Comparison of ENCODE assay signal across 8 cellular contexts in genomic region chr1:61253059-61253735, GRCh38.
DNase-seq lines count a peak whose midpoint lies in the region; ATAC-seq, FAIRE-seq and TF ChIP-seq lines count a peak whose summit lies in the region.

No MANE protein-coding gene starts in this region.

- H3K4me3 ChIP-seq in epithelial cell of esophagus (ENCODE audit: low read length) (no peak overlapping the region), pancreas (no peak overlapping the region)

- H3K4me1 ChIP-seq in pancreas: peaks cover 0 to 22% (median 18%) of the 10 kb centered on the region in 3 donors

- no peak for FAIRE-seq in pancreas (lab: Jason Lieb, UNC)

- H3K9me3 ChIP-seq in pancreas: no peaks in the 10 kb centered on the region

- ATAC-seq in GM18867 (IDR thresholded peaks at IDR 0.05; ENCODE audit: unreplicated experiment) (peak; percentile 89), pancreas (peak; percentile 82 to 89 (median 88)), HG03378 (IDR thresholded peaks at IDR 0.05; ENCODE audit: unreplicated experiment) (no peak), HG03097 (IDR thresholded peaks at IDR 0.05; ENCODE audit: low FRiP score, unreplicated experiment) (no peak), GM18502 (IDR thresholded peaks at IDR 0.05; ENCODE audit: poor library complexity, unreplicated experiment) (no peak), GM18498 (IDR thresholded peaks at IDR 0.05; ENCODE audit: unreplicated experiment) (no peak)

- no peaks in the 10 kb centered on the region for H3K36me3 ChIP-seq in pancreas

- TF ChIP-seq CTCF in epithelial cell of esophagus (IDR thresholded peaks at IDR 0.05; ENCODE audit: insufficient read depth, low read depth, low read length, missing control alignments): no peak
- TF ChIP-seq CTCF in pancreas (IDR thresholded peaks at IDR 0.05): no peak

- DNase-seq in NCI-H524 treated with DMSO at 0.1 percent for 48 hours (lab: John Stamatoyannopoulos, UW) (peak; percentile 92), epithelial cell of esophagus (ENCODE audit: low read depth) (peak; percentile 79), pancreas (peak in 4 of 6 donors; percentile 59 to 81 (median 76))

- no peaks in the 10 kb centered on the region for H3K27me3 ChIP-seq in pancreas

- peak overlapping the region in 1 of 4 donors; percentile 7 for H3K27ac ChIP-seq in pancreas

- intact Hi-C loops in pancreas (cut with DNase I): loop anchor here in 1 of 3 donors (10.0 kb wide), 2 partner anchors 48 to 82 kb away; no protein-coding TSS in a partner anchor

- 61 to 65% methylated on average over 2 of the region's 2 CpGs for WGBS in pancreas, 2 donors

Comparison
In these comparisons a context has a peak if more than half of its experiments do, and no peak if none do; other contexts are left out.
1. ATAC-seq: peak in GM18867 (single experiment) and pancreas (4 of 4); none in HG03378 (single experiment), HG03097 (single experiment), GM18502 (single experiment) and GM18498 (single experiment).
2. Peak in every context shown above with its lines, with median percentiles within 50 percentile points of each other: DNase-seq.